In genomic region chr10:112580267-112580666, GRCh38 we compare ENCODE assay signal across 27 cellular contexts.
"Had no signal": no experiment of that assay in that cellular context is flagged by ENCODE, and none has a peak within 500 bp of the region (broad histone marks: within the 10 kb centered on the region; RNA-seq: fewer than 3 reads in every experiment).

No MANE protein-coding gene starts in this region.

- H3K4me2 ChIP-seq: SK-N-SH had no signal

- H3K9ac ChIP-seq: SK-N-SH had no signal

- H3K27me3 ChIP-seq: adrenal gland, SJCRH30 had no signal

- H3K27ac ChIP-seq: adrenal gland, RWPE1, SJCRH30, WERI-Rb-1 had no signal

- H3K9me3 ChIP-seq: adrenal gland, SJCRH30, SK-N-SH had no signal

- H3K4me3 Mint-ChIP-seq: activated CD4-positive, alpha-beta memory T cell treated with anti-CD3 and anti-CD28 coated beads, Interleukin-2, amount 10 ng/mL, durations not matched to agents 7 days and 5 days; activated CD4-positive, alpha-beta T cell treated with anti-CD3 and anti-CD28 coated beads for 36 hours; activated naive CD8-positive, alpha-beta T cell treated with anti-CD3 and anti-CD28 coated beads, Interleukin-2, amount 10 ng/mL, durations not matched to agents 7 days and 5 days; activated T-cell treated with anti-CD3 and anti-CD28 coated beads, Interleukin-2, amount 50 U/mL, for 72 hours had no signal

- H3K27ac Mint-ChIP-seq: activated CD4-positive, alpha-beta memory T cell treated with anti-CD3 and anti-CD28 coated beads, Interleukin-2, amount 10 ng/mL, durations not matched to agents 7 days and 5 days; activated CD4-positive, alpha-beta T cell treated with anti-CD3 and anti-CD28 coated beads for 36 hours; activated naive CD8-positive, alpha-beta T cell treated with anti-CD3 and anti-CD28 coated beads, Interleukin-2, amount 10 ng/mL, durations not matched to agents 7 days and 5 days; activated T-cell treated with anti-CD3 and anti-CD28 coated beads, Interleukin-2, amount 50 U/mL, for 72 hours; activated T-helper 2 cell treated with anti-CD3 and anti-CD28 coated beads, Interferon-gamma antibody, Interleukin-2, Interleukin-4, amounts not matched to agents 10 μg/mL and 5 μg/mL and 100 μg/mL, durations not matched to agents 14 hours and 24 hours and 36 hours had no signal

- H3K4me1 Mint-ChIP-seq: activated CD4-positive, alpha-beta memory T cell treated with anti-CD3 and anti-CD28 coated beads, Interleukin-2, amount 10 ng/mL, durations not matched to agents 7 days and 5 days; activated CD4-positive, alpha-beta T cell treated with anti-CD3 and anti-CD28 coated beads for 36 hours; activated naive CD8-positive, alpha-beta T cell treated with anti-CD3 and anti-CD28 coated beads, Interleukin-2, amount 10 ng/mL, durations not matched to agents 7 days and 5 days had no signal

- H3K4me1 ChIP-seq: adrenal gland, SJCRH30 had no signal

- H3K27me3 Mint-ChIP-seq: activated CD4-positive, alpha-beta memory T cell treated with anti-CD3 and anti-CD28 coated beads, Interleukin-2, amount 10 ng/mL, durations not matched to agents 7 days and 5 days; activated CD4-positive, alpha-beta T cell treated with anti-CD3 and anti-CD28 coated beads for 36 hours; activated naive CD8-positive, alpha-beta T cell treated with anti-CD3 and anti-CD28 coated beads, Interleukin-2, amount 10 ng/mL, durations not matched to agents 7 days and 5 days had no signal

- H3K4me3 ChIP-seq: adrenal gland, SJCRH30 had no signal

- DNase-seq: activated CD4-positive, alpha-beta memory T cell treated with anti-CD3 and anti-CD28 coated beads, Interleukin-2, amount 10 ng/mL, durations not matched to agents 7 days and 5 days; activated CD4-positive, alpha-beta T cell treated with anti-CD3 and anti-CD28 coated beads for 36 hours; activated CD4-positive, alpha-beta T cell treated with anti-CD3 and anti-CD28 coated beads, Interleukin-2, amount 50 U/mL, for 1 hour; activated gamma-delta T cell treated with Interleukin-2 at 50 U/mL for 16 hours; activated naive CD4-positive, alpha-beta T cell treated with anti-CD3 and anti-CD28 coated beads, Interleukin-2, amount 50 U/mL, for 16 hours; activated naive CD8-positive, alpha-beta T cell treated with anti-CD3 and anti-CD28 coated beads, Interleukin-2, amount 10 ng/mL, durations not matched to agents 7 days and 5 days; activated T-cell treated with anti-CD3 and anti-CD28 coated beads for 4 hours; activated T-cell treated with anti-CD3 and anti-CD28 coated beads, Interleukin-2, amount 50 U/mL, for 72 hours; adrenal gland; anterior cingulate cortex; cerebellar nuclear complex; Karpas-422; NCI-H146; NCI-H1930; NCI-H2171; NCI-H2227 treated with DMSO at 0.1 percent for 48 hours; NCI-H526; NCI-H82; OCI-M1; Right ventricle myocardium superior; SJCRH30; SK-N-SH; T-helper 1 cell; WERI-Rb-1 had no signal

- ATAC-seq: activated CD4-positive, alpha-beta T cell treated with anti-CD3 and anti-CD28 coated beads for 36 hours; activated T-cell treated with anti-CD3 and anti-CD28 coated beads, Interleukin-2, amount 50 U/mL, for 72 hours; Panc1 had no signal

- H3K9me3 Mint-ChIP-seq: activated CD4-positive, alpha-beta memory T cell treated with anti-CD3 and anti-CD28 coated beads, Interleukin-2, amount 10 ng/mL, durations not matched to agents 7 days and 5 days; activated naive CD8-positive, alpha-beta T cell treated with anti-CD3 and anti-CD28 coated beads, Interleukin-2, amount 10 ng/mL, durations not matched to agents 7 days and 5 days; activated T-cell treated with anti-CD3 and anti-CD28 coated beads, Interleukin-2, amount 50 U/mL, for 72 hours; activated T-helper 2 cell treated with anti-CD3 and anti-CD28 coated beads, Interferon-gamma antibody, Interleukin-2, Interleukin-4, amounts not matched to agents 10 μg/mL and 5 μg/mL and 100 μg/mL, durations not matched to agents 14 hours and 24 hours and 36 hours had no signal

- H3K36me3 ChIP-seq: adrenal gland, SJCRH30, WERI-Rb-1 had no signal
